In the genomic region with DNA sequence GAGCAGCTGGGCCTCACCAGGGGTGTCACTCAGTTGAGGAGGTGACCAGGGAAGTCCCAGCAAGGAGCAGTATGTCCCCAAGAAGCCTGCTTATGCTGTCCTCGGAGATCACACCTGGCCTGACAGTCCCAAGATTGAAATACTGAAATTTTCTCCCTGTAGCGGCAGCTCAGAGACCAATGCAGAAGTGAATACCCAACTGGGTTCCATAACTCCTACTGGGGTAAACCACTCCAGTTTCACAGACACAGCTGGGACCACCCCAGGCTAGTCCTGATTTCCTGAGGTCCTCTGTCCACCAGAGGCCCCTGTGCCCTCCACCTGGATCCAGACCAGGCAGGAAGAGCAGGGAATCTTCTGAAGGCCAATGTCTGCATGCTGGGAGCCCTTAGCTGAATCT, we compare ENCODE assay signal across 28 cellular contexts.
"Had no signal": no experiment of that assay in that cellular context is flagged by ENCODE, and none has a peak within 500 bp of the region (broad histone marks: within the 10 kb centered on the region; RNA-seq: fewer than 3 reads in every experiment).

No MANE protein-coding gene starts in this region.

- H3K4me1 ChIP-seq: parathyroid adenoma, right lobe of liver had no signal

- H3K27ac Mint-ChIP-seq: natural killer cell treated with Interleukin-12 subunit alpha and Interleukin-12 subunit beta and Interleukin-15 and Interleukin-18, amount 100 ng/mL, for 72 hours; nephron progenitor cell; progenitor cell of endocrine pancreas; stimulated activated effector memory CD8-positive, alpha-beta T cell treated with anti-CD3 and anti-CD28 coated beads, Interleukin-12 subunit alpha, Interleukin-12 subunit beta, amount 100 ng/mL, for 72 hours; stimulated activated naive B cell treated with anti-CD40 and anti-IgM and Interleukin-4, amounts not matched to agents 10 μg/mL and 1 μg/mL and 100 μg/mL, for 72 hours; stimulated activated naive CD8-positive, alpha-beta T cell treated with anti-CD3 and anti-CD28 coated beads, Interleukin-15, Interleukin-2, amounts not matched to agents 100 ng/mL and 50 ng/mL, for 24 hours had no signal

- H3K36me3 ChIP-seq: ovary, right lobe of liver, sigmoid colon, stomach, thoracic aorta, thyroid gland, tibial nerve, upper lobe of left lung, vagina had no signal

- H3K4me1 Mint-ChIP-seq: stimulated activated effector memory CD8-positive, alpha-beta T cell treated with anti-CD3 and anti-CD28 coated beads, Interleukin-12 subunit alpha, Interleukin-12 subunit beta, amount 100 ng/mL, for 72 hours; stimulated activated naive B cell treated with anti-CD40 and anti-IgM and Interleukin-4, amounts not matched to agents 10 μg/mL and 1 μg/mL and 100 μg/mL, for 72 hours had no signal

- H3K27me3 ChIP-seq: ovary, right lobe of liver, sigmoid colon, stomach, thyroid gland, tibial nerve, upper lobe of left lung, vagina had no signal

- H3K9ac ChIP-seq: parathyroid adenoma had no signal

- DNase-seq: nephron progenitor cell; occipital lobe; ovary; posterior cingulate gyrus; right cardiac atrium; right lobe of liver; sigmoid colon; small intestine; stimulated activated CD4-positive, alpha-beta T cell treated with anti-CD3 and anti-CD28 coated beads, Interleukin-15, amount 100 ng/mL, for 24 hours; stimulated activated CD4-positive, alpha-beta T cell treated with anti-CD3 and anti-CD28 coated beads, Interleukin-2, amount 100 ng/mL, for 24 hours; stimulated activated CD4-positive, alpha-beta T cell treated with anti-CD3 and anti-CD28 coated beads, Interleukin-2, amount 100 ng/mL, for 48 hours; stimulated activated CD4-positive, alpha-beta T cell treated with anti-CD3 and anti-CD28 coated beads, Interleukin-4, amount 100 ng/mL, for 24 hours; stimulated activated naive B cell treated with anti-CD40 and anti-IgM and Interleukin-4, amounts not matched to agents 10 μg/mL and 1 μg/mL and 100 μg/mL, for 72 hours; stimulated activated naive CD4-positive, alpha-beta T cell treated with Interleukin-2 at 50 U/mL for 16 hours; stomach; thyroid gland; trophoblast cell; upper lobe of left lung had no signal

- ATAC-seq: psoas muscle, right cardiac atrium, right lobe of liver had no signal

- H3K27ac ChIP-seq: ovary, parathyroid adenoma, psoas muscle, right lobe of liver, sigmoid colon, thoracic aorta, thyroid gland, tibial nerve, upper lobe of left lung had no signal

- H2AFZ ChIP-seq: parathyroid adenoma had no signal

- H3K36me3 Mint-ChIP-seq: natural killer cell treated with Interleukin-12 subunit alpha and Interleukin-12 subunit beta and Interleukin-15 and Interleukin-18, amount 100 ng/mL, for 72 hours; stimulated activated effector memory CD8-positive, alpha-beta T cell treated with anti-CD3 and anti-CD28 coated beads, Interleukin-12 subunit alpha, Interleukin-12 subunit beta, amount 100 ng/mL, for 72 hours; stimulated activated naive B cell treated with anti-CD40 and anti-IgM and Interleukin-4, amounts not matched to agents 10 μg/mL and 1 μg/mL and 100 μg/mL, for 72 hours had no signal

- H3K9me3 ChIP-seq: ovary, psoas muscle, right lobe of liver, sigmoid colon, stomach, thoracic aorta, thyroid gland, tibial nerve, upper lobe of left lung, vagina had no signal

- H3K4me3 Mint-ChIP-seq: natural killer cell treated with Interleukin-12 subunit alpha and Interleukin-12 subunit beta and Interleukin-15 and Interleukin-18, amount 100 ng/mL, for 72 hours; nephron progenitor cell; neural crest cell; stimulated activated effector memory CD8-positive, alpha-beta T cell treated with anti-CD3 and anti-CD28 coated beads, Interleukin-12 subunit alpha, Interleukin-12 subunit beta, amount 100 ng/mL, for 72 hours; stimulated activated naive B cell treated with anti-CD40 and anti-IgM and Interleukin-4, amounts not matched to agents 10 μg/mL and 1 μg/mL and 100 μg/mL, for 72 hours; stimulated activated naive CD8-positive, alpha-beta T cell treated with anti-CD3 and anti-CD28 coated beads, Interleukin-15, Interleukin-2, amounts not matched to agents 100 ng/mL and 50 ng/mL, for 24 hours had no signal

- H3K9me3 Mint-ChIP-seq: natural killer cell treated with Interleukin-12 subunit alpha and Interleukin-12 subunit beta and Interleukin-15 and Interleukin-18, amount 100 ng/mL, for 72 hours; stimulated activated effector memory CD8-positive, alpha-beta T cell treated with anti-CD3 and anti-CD28 coated beads, Interleukin-12 subunit alpha, Interleukin-12 subunit beta, amount 100 ng/mL, for 72 hours; stimulated activated naive CD8-positive, alpha-beta T cell treated with anti-CD3 and anti-CD28 coated beads, Interleukin-15, Interleukin-2, amounts not matched to agents 100 ng/mL and 50 ng/mL, for 24 hours had no signal

- H3K4me3 ChIP-seq: ovary, psoas muscle, right lobe of liver, sigmoid colon, stomach, thoracic aorta, thyroid gland, tibial nerve, upper lobe of left lung, vagina had no signal
